Comparison of ENCODE assay signal across 11 cellular contexts in the genomic region with DNA sequence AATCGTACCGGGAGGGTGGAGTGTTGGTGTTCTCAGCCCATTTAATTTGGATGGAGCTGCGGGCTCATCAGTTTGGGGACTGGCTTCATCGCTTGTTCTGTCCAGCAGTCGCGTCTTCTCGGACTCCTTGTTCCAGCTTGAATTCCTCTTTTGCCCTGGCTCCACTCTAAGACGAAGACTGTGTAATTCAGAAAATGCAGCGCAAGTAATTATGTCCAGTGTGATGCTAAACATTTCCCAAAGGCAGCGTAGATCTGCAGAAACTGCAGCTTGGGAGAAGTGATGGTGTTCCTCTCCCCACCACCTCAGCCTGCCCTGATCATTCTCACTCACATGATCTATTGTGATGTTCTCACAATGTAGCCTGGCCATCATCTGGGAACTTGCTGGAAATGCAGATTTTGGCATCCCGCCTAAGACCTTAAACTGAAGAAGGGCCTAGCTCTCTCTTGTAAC. TPM values are rescaled to one million over a fixed set of nuclear protein-coding genes. Genes with fewer than 3 reads are reported as not detected.
DNase-seq lines count a peak whose midpoint lies in the region; ATAC-seq and TF ChIP-seq lines count a peak whose summit lies in the region.
"Had no signal": no experiment of that assay in that cellular context is flagged by ENCODE, and none has a peak within 500 bp of the region (broad histone marks: within the 10 kb centered on the region; RNA-seq: fewer than 3 reads in every experiment).

No MANE protein-coding gene starts in this region.

- in situ Hi-C loops in GM23248 (cut with MboI) = no loop called here

- ATAC-seq in PC-3 (no peak), HG02981 (IDR thresholded peaks at IDR 0.05; ENCODE audit: unreplicated experiment) (no peak)

- H3K36me3 ChIP-seq in GM23248 (ENCODE audit: low read depth) (no peaks in the 10 kb centered on the region), iPS-20b (ENCODE audit: insufficient read depth, low read depth, low read length) (peaks cover 13% of the 10 kb centered on the region), skeletal muscle tissue (ENCODE audit: control insufficient read depth in 3 of 3, insufficient read depth in 3 of 3, low read length in 3 of 3) (no peaks in the 10 kb centered on the region), PC-3 (ENCODE audit: low read depth, low read length) (no peaks in the 10 kb centered on the region)
- H3K36me3 ChIP-seq: pancreas had no signal

- H3K4me3 ChIP-seq in GM23248 = no peak overlapping the region
- peak overlapping the region; percentile 30; the same call in 1 of the 2 replicates for H3K4me3 ChIP-seq in iPS-20b (ENCODE audit: low read length)
- H3K4me3 ChIP-seq in skeletal muscle tissue (ENCODE audit: low read length in 3 of 3) = peak overlapping the region; percentile 38 to 73 (median 46)
- H3K4me3 ChIP-seq in PC-3 (ENCODE audit: low read length) = no peak overlapping the region
- H3K4me3 ChIP-seq: pancreas had no signal

- CTCF ChIA-PET in PC-3 (lab: Charles Lee) = no interaction called here

- no peak overlapping the region for H3K27ac Mint-ChIP-seq in chondrocyte (ENCODE audit: unreplicated experiment)
- H3K27ac Mint-ChIP-seq: activated CD4-positive, alpha-beta T cell treated with anti-CD3 and anti-CD28 coated beads, Interleukin-2, amount 10 ng/mL, durations not matched to agents 24 days and 14 days had no signal

- 13 to 16% methylated on average over 11 of the region's 11 CpGs for WGBS in GM23248 (ENCODE audit: low coverage in 1 of 2, low lambda C conversion rate in 2 of 2, missing lambda C conversion rate in 2 of 2), 2 experiments

- no peaks in the 10 kb centered on the region for H4K20me1 ChIP-seq in GM23248 (ENCODE audit: insufficient read depth)
- H4K20me1 ChIP-seq in PC-3 (ENCODE audit: low read length) = no peaks in the 10 kb centered on the region

- H3K27me3 Mint-ChIP-seq in chondrocyte (ENCODE audit: low read depth) = no peaks in the 10 kb centered on the region

- no peaks in the 10 kb centered on the region for H3K9me2 ChIP-seq in GM23248 (ENCODE audit: insufficient read depth)
- H3K9me2 ChIP-seq in PC-3 (replicated peaks; ENCODE audit: low read length) = no peaks in the 10 kb centered on the region

- no peak overlapping the region for H3K4me3 Mint-ChIP-seq in chondrocyte (ENCODE audit: unreplicated experiment)
- H3K4me3 Mint-ChIP-seq: activated CD4-positive, alpha-beta T cell treated with anti-CD3 and anti-CD28 coated beads, Interleukin-2, amount 10 ng/mL, durations not matched to agents 24 days and 14 days had no signal

- no peaks in the 10 kb centered on the region for H3K79me2 ChIP-seq in GM23248 (ENCODE audit: insufficient read depth)
- H3K79me2 ChIP-seq in PC-3 (ENCODE audit: low read length) = no peaks in the 10 kb centered on the region

- H3K27ac ChIP-seq in GM23248 (no peak overlapping the region), iPS-20b (ENCODE audit: low read length) (peak overlapping the region; percentile 40), skeletal muscle tissue (ENCODE audit: low read depth, low read length) (peak overlapping the region; percentile 82), PC-3 (ENCODE audit: low read length) (no peak overlapping the region)
- H3K27ac ChIP-seq: pancreas had no signal

- intact Hi-C loops in PC-3 (cut with micrococcal nuclease) = no loop called here

- no peaks in the 10 kb centered on the region for H3K27me3 ChIP-seq in GM23248 (replicated peaks; ENCODE audit: insufficient read depth)
- H3K27me3 ChIP-seq in iPS-20b (ENCODE audit: insufficient read depth, low read length) = no peaks in the 10 kb centered on the region
- no peaks in the 10 kb centered on the region for H3K27me3 ChIP-seq in skeletal muscle tissue (ENCODE audit: control insufficient read depth in 3 of 3, insufficient read depth in 3 of 3, low read length in 3 of 3)
- H3K27me3 ChIP-seq in PC-3 (ENCODE audit: low read length) = no peaks in the 10 kb centered on the region
- H3K27me3 ChIP-seq: pancreas had no signal

- no peak overlapping the region for H3K9ac ChIP-seq in GM23248
- peak overlapping the region; percentile 66; the same call in 1 of the 2 replicates for H3K9ac ChIP-seq in iPS-20b (ENCODE audit: low read depth, low read length)
- peak overlapping the region in 2 of 3 donors; percentile 24 to 81 for H3K9ac ChIP-seq in skeletal muscle tissue (ENCODE audit: low read depth in 1 of 3, low read length in 3 of 3)
- H3K9ac ChIP-seq in PC-3 (ENCODE audit: low read length) = no peak overlapping the region

- H3K4me2 ChIP-seq in GM23248 (ENCODE audit: unreplicated experiment) (no peak overlapping the region), PC-3 (ENCODE audit: low read length) (no peak overlapping the region)

- H3F3A ChIP-seq in GM23248 (ENCODE audit: insufficient read depth) (no peaks in the 10 kb centered on the region), PC-3 (ENCODE audit: low read length, unreplicated experiment) (no peaks in the 10 kb centered on the region)

- no peaks in the 10 kb centered on the region for H3K9me3 Mint-ChIP-seq in chondrocyte (ENCODE audit: low read depth)
- H3K9me3 Mint-ChIP-seq: activated CD4-positive, alpha-beta T cell treated with anti-CD3 and anti-CD28 coated beads, Interleukin-2, amount 10 ng/mL, durations not matched to agents 24 days and 14 days had no signal

- POLR2A ChIA-PET in PC-3 (lab: Charles Lee; ENCODE audit: unreplicated experiment) = no interaction called here

- peaks cover 13% of the 10 kb centered on the region for H3K4me1 Mint-ChIP-seq in chondrocyte (ENCODE audit: low read depth)
- H3K4me1 Mint-ChIP-seq: activated CD4-positive, alpha-beta T cell treated with anti-CD3 and anti-CD28 coated beads, Interleukin-2, amount 10 ng/mL, durations not matched to agents 24 days and 14 days had no signal

- DNase-seq in GM23248 (peak; percentile 81), cerebellar cortex (ENCODE audit: low spot score) (peak; percentile 46), chondrocyte (ENCODE audit: low spot score) (no peak), PC-3 (no peak)
- DNase-seq in effector CD4-positive, alpha-beta T cell = no peak
- DNase-seq: activated CD4-positive, alpha-beta T cell treated with anti-CD3 and anti-CD28 coated beads, Interleukin-2, amount 10 ng/mL, durations not matched to agents 24 days and 14 days; NCI-H187 treated with DMSO at 0.1 percent for 48 hours; pancreas had no signal

- H3K9me3 ChIP-seq in GM23248 (ENCODE audit: low read depth) (no peaks in the 10 kb centered on the region), iPS-20b (ENCODE audit: insufficient read depth, low read depth, low read length) (no peaks in the 10 kb centered on the region), skeletal muscle tissue (ENCODE audit: control insufficient read depth in 3 of 3, low read length in 3 of 3) (no peaks in the 10 kb centered on the region), PC-3 (ENCODE audit: low read length) (no peaks in the 10 kb centered on the region)
- H3K9me3 ChIP-seq: pancreas had no signal

- TF ChIP-seq CTCF in chondrocyte (IDR thresholded peaks at IDR 0.05) (no peak), PC-3 (conservative IDR thresholded peaks at IDR 0.05; ENCODE audit: low read depth, low read length) (no peak)

- peak overlapping the region; percentile 37; the same call in 1 of the 2 replicates for H2AFZ ChIP-seq in GM23248
- no peak overlapping the region for H2AFZ ChIP-seq in PC-3 (ENCODE audit: low read length)

- H3K36me3 Mint-ChIP-seq in chondrocyte (ENCODE audit: low read depth) = no peaks in the 10 kb centered on the region

- no TSS peak for BruUV-seq in PC-3 (replicated peaks; lab: Mats Ljungman, UMichigan)

- no peaks in the 10 kb centered on the region for H3K4me1 ChIP-seq in GM23248 (ENCODE audit: insufficient read depth)
- H3K4me1 ChIP-seq in iPS-20b (ENCODE audit: insufficient read depth, low read length) = peaks cover 23% of the 10 kb centered on the region; the same call in 1 of the 2 replicates
- peaks cover 23 to 29% (median 24%) of the 10 kb centered on the region in 3 donors for H3K4me1 ChIP-seq in skeletal muscle tissue (ENCODE audit: control insufficient read depth in 3 of 3, insufficient read depth in 3 of 3, low read length in 3 of 3)
- no peaks in the 10 kb centered on the region for H3K4me1 ChIP-seq in PC-3 (ENCODE audit: insufficient read depth, low read length)
- H3K4me1 ChIP-seq: pancreas had no signal

RNA-seq across cellular contexts. Expression of gene SLC25A18, which starts 0.7 kb away (rescaled TPM):
- not detected in 2 replicates for total RNA-seq in GM23248 (2014; rRNA removed; shearing (Covaris generic))
- 0.08 TPM in 1 of 2 replicates, not detected in the other for polyA plus RNA-seq in GM23248 (2016; fragmentation: Nextera tagmentation; extraction: Ambion mirVana)
- not detected for total RNA-seq in skeletal muscle tissue
- total RNA-seq in chondrocyte = not detected in 3 replicates
- 0.22 TPM in 1 of 2 replicates, not detected in the other for total RNA-seq in PC-3 (2014; rRNA removed)
- total RNA-seq: activated CD4-positive, alpha-beta T cell treated with anti-CD3 and anti-CD28 coated beads, Interleukin-2, amount 10 ng/mL, durations not matched to agents 24 days and 14 days had no signal

Comparison
In these comparisons a context has a peak if more than half of its experiments do, and no peak if none do; other contexts are left out.
1. DNase-seq: peak in GM23248 (single experiment) and cerebellar cortex (single experiment); none in chondrocyte (single experiment), PC-3 (single experiment) and effector CD4-positive, alpha-beta T cell (single experiment).
2. H3K27ac ChIP-seq: peak in iPS-20b (single experiment) and skeletal muscle tissue (single experiment); none in GM23248 (single experiment) and PC-3 (single experiment).
3. H3K4me3 ChIP-seq: peak in iPS-20b (single experiment) and skeletal muscle tissue (3 of 3); none in GM23248 (single experiment) and PC-3 (single experiment).
4. H3K9ac ChIP-seq: peak in iPS-20b (single experiment) and skeletal muscle tissue (2 of 3); none in GM23248 (single experiment) and PC-3 (single experiment).